Comparison of ENCODE assay signal across 12 cellular contexts in genomic region chr7:20438665-20439376, GRCh38.
DNase-seq lines count a peak whose midpoint lies in the region; ATAC-seq and TF ChIP-seq lines count a peak whose summit lies in the region.
"Had no signal": no experiment of that assay in that cellular context is flagged by ENCODE, and none has a peak within 500 bp of the region (broad histone marks: within the 10 kb centered on the region; RNA-seq: fewer than 3 reads in every experiment).

No MANE protein-coding gene starts in this region.

- no peaks in the 10 kb centered on the region for H3K36me3 Mint-ChIP-seq in glutamatergic neuron (ENCODE audit: unreplicated experiment)

- H3K4me3 ChIP-seq in thyroid gland (replicated peaks in 1 of 3) (no peak overlapping the region), osteoblast (ENCODE audit: insufficient read depth, low read length) (no peak overlapping the region)
- H3K4me3 ChIP-seq: heart right ventricle, neural progenitor cell had no signal

- H3K4me3 Mint-ChIP-seq in glutamatergic neuron (ENCODE audit: unreplicated experiment) = no peak overlapping the region
- H3K4me3 Mint-ChIP-seq: neural progenitor cell had no signal

- H2AFZ ChIP-seq in osteoblast (ENCODE audit: low read length) = no peak overlapping the region
- H2AFZ ChIP-seq: neural progenitor cell had no signal

- no peaks in the 10 kb centered on the region for H3K79me2 ChIP-seq in osteoblast (ENCODE audit: insufficient read depth, low read length)

- H3K27ac ChIP-seq in thyroid gland (no peak overlapping the region), osteoblast (ENCODE audit: low read depth, low read length) (no peak overlapping the region)
- H3K27ac ChIP-seq: brain microvascular endothelial cell, heart right ventricle, neural progenitor cell had no signal

- TF ChIP-seq CTCF in GM10266 (IDR thresholded peaks at IDR 0.05; ENCODE audit: control insufficient read depth, insufficient read depth, low read depth, missing control alignments) (no peak), GM20000 (IDR thresholded peaks at IDR 0.05; ENCODE audit: extremely low read depth, missing control alignments) (no peak), thyroid gland (IDR thresholded peaks at IDR 0.05) (no peak), glutamatergic neuron (IDR thresholded peaks at IDR 0.05; ENCODE audit: partially characterized antibody, unreplicated experiment) (no peak), osteoblast (IDR thresholded peaks at IDR 0.05; ENCODE audit: extremely low read depth, low read depth, low read length) (no peak)

- H3K9me3 ChIP-seq in thyroid gland (no peaks in the 10 kb centered on the region), osteoblast (ENCODE audit: low read depth, low read length) (no peaks in the 10 kb centered on the region)
- H3K9me3 ChIP-seq: heart right ventricle had no signal

- DNase-seq in GM10266 (ENCODE audit: extremely low spot score) = peak; percentile 17
- DNase-seq in GM20000 (ENCODE audit: low spot score) = peak; percentile 29
- peak; percentile 16 for DNase-seq in RPMI7951 (ENCODE audit: low read depth)
- DNase-seq in cortex of kidney (lab: John Stamatoyannopoulos, UW) = no peak
- DNase-seq in thyroid gland = no peak
- no peak for DNase-seq in glutamatergic neuron
- no peak for DNase-seq in osteoblast (ENCODE audit: insufficient read length, low spot score, missing footprints)
- DNase-seq: brain microvascular endothelial cell, heart right ventricle, NCI-H526 treated with DMSO at 0.1 percent for 48 hours had no signal

- H3K27me3 ChIP-seq in thyroid gland = no peaks in the 10 kb centered on the region
- no peaks in the 10 kb centered on the region for H3K27me3 ChIP-seq in osteoblast (ENCODE audit: insufficient read depth, low read length)
- H3K27me3 ChIP-seq: brain microvascular endothelial cell, heart right ventricle, neural progenitor cell had no signal

- H3K36me3 ChIP-seq in thyroid gland (no peaks in the 10 kb centered on the region), osteoblast (ENCODE audit: insufficient read depth, low read length) (no peaks in the 10 kb centered on the region)
- H3K36me3 ChIP-seq: brain microvascular endothelial cell, heart right ventricle, neural progenitor cell had no signal

- no peak for TF ChIP-seq POLR2A in thyroid gland (IDR thresholded peaks at IDR 0.05)

- intact Hi-C loops in thyroid gland (cut with DNase I) = no loop called here

- WGBS in thyroid gland, 2 donors = 70 to 89% methylated on average over 7 of the region's 7 CpGs

- no peak overlapping the region for H3K4me2 ChIP-seq in osteoblast (ENCODE audit: insufficient read depth, low read length)
- H3K4me2 ChIP-seq: neural progenitor cell had no signal

- H3K27me3 Mint-ChIP-seq in glutamatergic neuron (ENCODE audit: unreplicated experiment) = peaks cover 3% of the 10 kb centered on the region

- H4K20me1 ChIP-seq in osteoblast (ENCODE audit: insufficient read depth, low read length) = no peaks in the 10 kb centered on the region

- no peaks in the 10 kb centered on the region for H3K4me1 Mint-ChIP-seq in glutamatergic neuron (ENCODE audit: low read depth, unreplicated experiment)

- no peaks in the 10 kb centered on the region for H3K9me3 Mint-ChIP-seq in glutamatergic neuron (ENCODE audit: unreplicated experiment)

- H3K4me1 ChIP-seq in thyroid gland = no peaks in the 10 kb centered on the region
- H3K4me1 ChIP-seq in osteoblast (ENCODE audit: insufficient read depth, low read length) = no peaks in the 10 kb centered on the region
- H3K4me1 ChIP-seq: neural progenitor cell had no signal

- peak; percentile 80 for ATAC-seq in HG03097 (IDR thresholded peaks at IDR 0.05; ENCODE audit: low FRiP score, unreplicated experiment)
- ATAC-seq: heart right ventricle had no signal

- no peak overlapping the region for H3K27ac Mint-ChIP-seq in glutamatergic neuron (ENCODE audit: unreplicated experiment)
- H3K27ac Mint-ChIP-seq: neural progenitor cell had no signal

Comparison
In these comparisons a context has a peak if more than half of its experiments do, and no peak if none do; other contexts are left out.
1. DNase-seq: peak in GM10266 (single experiment), GM20000 (single experiment) and RPMI7951 (single experiment); none in cortex of kidney (single experiment), thyroid gland (0 of 2), glutamatergic neuron (single experiment) and osteoblast (single experiment).